ENCODE assay signal across 9 cellular contexts in genomic region chr12:123427036-123427769, GRCh38. TPM values are rescaled to one million over a fixed set of nuclear protein-coding genes. Genes with fewer than 3 reads are reported as not detected.
DNase-seq lines count a peak whose midpoint lies in the region; ATAC-seq lines count a peak whose summit lies in the region.
"Had no signal": no experiment of that assay in that cellular context is flagged by ENCODE, and none has a peak within 500 bp of the region (broad histone marks: within the 10 kb centered on the region; RNA-seq: fewer than 3 reads in every experiment).

No MANE protein-coding gene starts in this region.

- peak overlapping the region; percentile 95 for H3K27ac Mint-ChIP-seq in memory B cell
- H3K27ac Mint-ChIP-seq: nephron had no signal

- no peaks in the 10 kb centered on the region for H3K9me3 Mint-ChIP-seq in memory B cell
- H3K9me3 Mint-ChIP-seq: nephron had no signal

- peaks cover 20% of the 10 kb centered on the region for H3K36me3 Mint-ChIP-seq in memory B cell

- DNase-seq in memory B cell (ENCODE audit: low spot score in 2 of 2) = peak; percentile 72 to 88
- no peak for DNase-seq in cerebellum (ENCODE audit: low spot score)
- no peak for DNase-seq in SKM-1 treated with dmso at 0.1 percent for 144 hours (lab: John Stamatoyannopoulos, UW; ENCODE audit: unreplicated experiment)
- DNase-seq in kidney glomerular epithelial cell (lab: John Stamatoyannopoulos, UW) = no peak
- DNase-seq in midbrain (lab: John Stamatoyannopoulos, UW) = no peak

- no peaks in the 10 kb centered on the region for H3K27me3 Mint-ChIP-seq in memory B cell

- ATAC-seq in GM18519 (IDR thresholded peaks at IDR 0.05; ENCODE audit: low FRiP score, unreplicated experiment) (peak; percentile 85), GM21529 (IDR thresholded peaks at IDR 0.05; ENCODE audit: unreplicated experiment) (peak; percentile 92), HG03521 (IDR thresholded peaks at IDR 0.05; ENCODE audit: unreplicated experiment) (peak; percentile 88), memory B cell (ENCODE audit: low read depth) (peak; percentile 93)

- H3K4me3 Mint-ChIP-seq in memory B cell = peak overlapping the region; percentile 76
- H3K4me3 Mint-ChIP-seq: nephron had no signal

- peaks cover 21% of the 10 kb centered on the region for H3K4me1 Mint-ChIP-seq in memory B cell
- H3K4me1 Mint-ChIP-seq: nephron had no signal

RNA-seq across cellular contexts. Expression of gene RILPL2, which starts 9.3 kb away (rescaled TPM):
- 0.73 TPM for total RNA-seq in cerebellum

RNA-seq across cellular contexts. Expression of gene SNRNP35, which starts 30.7 kb away (rescaled TPM):
- total RNA-seq in cerebellum = 25.0 TPM

RNA-seq across cellular contexts. Expression of gene KMT5A, which starts 43.3 kb away (rescaled TPM):
- total RNA-seq in cerebellum = 22.4 TPM

Comparison
In these comparisons a context has a peak if more than half of its experiments do, and no peak if none do; other contexts are left out.
1. DNase-seq: peak in memory B cell (2 of 2); none in cerebellum (single experiment), SKM-1 treated with dmso at 0.1 percent for 144 hours (single experiment), kidney glomerular epithelial cell (single experiment) and midbrain (single experiment).
2. Peak in every context shown above with its lines, with median percentiles within 50 percentile points of each other: ATAC-seq.